Comparison of ENCODE assay signal across 11 cellular contexts in genomic region chr16:24543949-24544348, GRCh38. TPM values are rescaled to one million over a fixed set of nuclear protein-coding genes. Genes with fewer than 3 reads are reported as not detected.
DNase-seq lines count a peak whose midpoint lies in the region; ATAC-seq and TF ChIP-seq lines count a peak whose summit lies in the region.
"Had no signal": no experiment of that assay in that cellular context is flagged by ENCODE, and none has a peak within 500 bp of the region (broad histone marks: within the 10 kb centered on the region; RNA-seq: fewer than 3 reads in every experiment).

No MANE protein-coding gene starts in this region.

- POLR2A ChIA-PET in CD4-positive, alpha-beta memory T cell (lab: Charles Lee; ENCODE audit: partially characterized antibody): no interaction called here

- no peak overlapping the region for H2AK5ac ChIP-seq in neuronal stem cell (ENCODE audit: low read depth, low read length)

- CTCF ChIA-PET in CD4-positive, alpha-beta memory T cell (lab: Charles Lee; ENCODE audit: partially characterized antibody): interaction anchor here (1.8 kb wide), 1 partner anchor 29 kb away, joined by 4 read pairs; no protein-coding TSS in a partner anchor

- no peaks in the 10 kb centered on the region for H3K9me3 ChIP-seq in CD4-positive, alpha-beta memory T cell (ENCODE audit: control insufficient read depth in 1 of 2, low read length in 2 of 2)
- no peaks in the 10 kb centered on the region for H3K9me3 ChIP-seq in Loucy (ENCODE audit: insufficient read depth, low read depth, low read length)
- peaks cover 0 to 2% of the 10 kb centered on the region in 2 donors for H3K9me3 ChIP-seq in neuronal stem cell (replicated peaks in 1 of 2; ENCODE audit: control insufficient read depth in 2 of 2, insufficient read depth in 1 of 2, low read depth in 1 of 2, low read length in 2 of 2)

- peaks cover 19 to 64% of the 10 kb centered on the region in 2 donors for H3K36me3 Mint-ChIP-seq in CD4-positive, alpha-beta memory T cell
- H3K36me3 Mint-ChIP-seq in central memory CD8-positive, alpha-beta T cell (ENCODE audit: insufficient read depth): peaks cover 47% of the 10 kb centered on the region
- H3K36me3 Mint-ChIP-seq in nephron (ENCODE audit: low read depth): peaks cover 52% of the 10 kb centered on the region

- intact Hi-C loops in CD4-positive, alpha-beta memory T cell (cut with micrococcal nuclease): loop anchor here (10.0 kb wide), 1 partner anchor 471 kb away; the partner anchor contains the start of gene ARHGAP17

- H3K36me3 ChIP-seq in CD4-positive, alpha-beta memory T cell (ENCODE audit: insufficient read depth, low read length): peaks cover 18% of the 10 kb centered on the region
- H3K36me3 ChIP-seq in Loucy (ENCODE audit: insufficient read depth, low read length) (peaks cover 38% of the 10 kb centered on the region), neuronal stem cell (replicated peaks in 1 of 2; ENCODE audit: control insufficient read depth in 2 of 2, insufficient read depth in 2 of 2, low read length in 2 of 2) (peaks cover 3 to 70% of the 10 kb centered on the region in 2 donors)

- H3K14ac ChIP-seq in neuronal stem cell (ENCODE audit: low read length): no peak overlapping the region

- no CpG with 5 or more reads among the region's 2 CpGs for WGBS in neuronal stem cell (ENCODE audit: extremely low coverage in 2 of 2, insufficient read length in 2 of 2, insufficient replicate concordance in 1 of 2), 2 donors

- no peak overlapping the region for H4K8ac ChIP-seq in neuronal stem cell (ENCODE audit: low read depth, low read length)

- no peak overlapping the region for H3K27ac ChIP-seq in CD4-positive, alpha-beta memory T cell (ENCODE audit: low read depth, low read length)
- H3K27ac ChIP-seq in neuronal stem cell (replicated peaks; ENCODE audit: low read length): no peak overlapping the region

- H2BK120ac ChIP-seq in neuronal stem cell (ENCODE audit: low read depth, low read length): no peak overlapping the region

- no peak for DNase-seq in CD4-positive, alpha-beta memory T cell
- no peak for DNase-seq in central memory CD8-positive, alpha-beta T cell (ENCODE audit: low spot score in 2 of 2)
- DNase-seq in neuronal stem cell (ENCODE audit: low spot score) (no peak), 8988T (no peak), GM13977 (ENCODE audit: low spot score) (no peak), NCI-H524 (lab: John Stamatoyannopoulos, UW) (no peak)
- DNase-seq: foreskin melanocyte; NCI-H69; stimulated activated CD4-positive, alpha-beta T cell treated with anti-CD3 and anti-CD28 coated beads, Interleukin-4, amount 100 ng/mL, for 1 hour had no signal

- no peaks in the 10 kb centered on the region for H3K9me2 ChIP-seq in Loucy (replicated peaks; ENCODE audit: low read depth, low read length)

- H3K27ac Mint-ChIP-seq in CD4-positive, alpha-beta memory T cell: peak overlapping the region in 3 of 7 donors; percentile 58 to 78 (median 62)
- H3K27ac Mint-ChIP-seq in central memory CD8-positive, alpha-beta T cell (ENCODE audit: low read depth): no peak overlapping the region
- no peak overlapping the region for H3K27ac Mint-ChIP-seq in nephron

- peaks cover 0 to 2% (median 0%) of the 10 kb centered on the region in 8 donors for H3K9me3 Mint-ChIP-seq in CD4-positive, alpha-beta memory T cell
- no peaks in the 10 kb centered on the region for H3K9me3 Mint-ChIP-seq in central memory CD8-positive, alpha-beta T cell
- no peaks in the 10 kb centered on the region for H3K9me3 Mint-ChIP-seq in nephron

- no peak overlapping the region for H4K91ac ChIP-seq in neuronal stem cell (ENCODE audit: low read depth, low read length, poor library complexity)

- H3K4me1 Mint-ChIP-seq in CD4-positive, alpha-beta memory T cell: peaks cover 36 to 81% (median 57%) of the 10 kb centered on the region in 4 donors
- H3K4me1 Mint-ChIP-seq in central memory CD8-positive, alpha-beta T cell: peaks cover 69% of the 10 kb centered on the region
- peaks cover 38% of the 10 kb centered on the region for H3K4me1 Mint-ChIP-seq in nephron

- no peak overlapping the region for H2AFZ ChIP-seq in Loucy (ENCODE audit: low read length)
- no peak overlapping the region for H2AFZ ChIP-seq in neuronal stem cell (ENCODE audit: low read length)

- peaks cover 60% of the 10 kb centered on the region for H3K4me1 ChIP-seq in CD4-positive, alpha-beta memory T cell (ENCODE audit: insufficient read depth, low read length)
- H3K4me1 ChIP-seq in Loucy (ENCODE audit: insufficient read depth, low read length, poor library complexity, severe bottlenecking) (peaks cover 34% of the 10 kb centered on the region), neuronal stem cell (ENCODE audit: control insufficient read depth in 2 of 2, insufficient read depth in 1 of 2, low read depth in 1 of 2, low read length in 2 of 2) (peaks cover 0 to 3% of the 10 kb centered on the region in 2 donors)

- no peak overlapping the region for H2BK15ac ChIP-seq in neuronal stem cell (ENCODE audit: low read length)

- no peaks in the 10 kb centered on the region for H3K27me3 ChIP-seq in CD4-positive, alpha-beta memory T cell (ENCODE audit: insufficient read depth, low read length)
- H3K27me3 ChIP-seq in Loucy (ENCODE audit: insufficient read depth, low read length, poor library complexity, severe bottlenecking) (peaks cover 5% of the 10 kb centered on the region), neuronal stem cell (ENCODE audit: control insufficient read depth in 3 of 3, insufficient read depth in 3 of 3, low read depth in 1 of 3, low read length in 3 of 3) (no peaks in the 10 kb centered on the region)

- H3K79me1 ChIP-seq in neuronal stem cell (ENCODE audit: low read depth, low read length): peaks cover 2% of the 10 kb centered on the region

- peak overlapping the region in 7 of 8 donors; percentile 18 to 98 (median 77) for H3K4me3 Mint-ChIP-seq in CD4-positive, alpha-beta memory T cell
- H3K4me3 Mint-ChIP-seq in central memory CD8-positive, alpha-beta T cell: peak overlapping the region; percentile 100
- H3K4me3 Mint-ChIP-seq in nephron: peak overlapping the region; percentile 34 to 57 (median 52)

- H3K9ac ChIP-seq in Loucy (ENCODE audit: low read depth, low read length, poor library complexity, severe bottlenecking) (peak overlapping the region; percentile 97), neuronal stem cell (ENCODE audit: low read depth, low read length, poor library complexity) (no peak overlapping the region)

- no peak for ATAC-seq in central memory CD8-positive, alpha-beta T cell (replicated peaks; ENCODE audit: extremely low read depth, poor library complexity, severe bottlenecking)

- no peak overlapping the region for H3K18ac ChIP-seq in neuronal stem cell (ENCODE audit: low read length)

- H3K23ac ChIP-seq in neuronal stem cell (ENCODE audit: low read depth, low read length, poor library complexity): no peak overlapping the region

- peaks cover 95% of the 10 kb centered on the region for H3K79me2 ChIP-seq in Loucy (ENCODE audit: insufficient read depth, low read length)

- H3K4ac ChIP-seq in neuronal stem cell (ENCODE audit: low read length): no peak overlapping the region

- no peaks in the 10 kb centered on the region for H3F3A ChIP-seq in Loucy (ENCODE audit: low read depth)

- no peak overlapping the region for H2BK12ac ChIP-seq in neuronal stem cell (ENCODE audit: low read length)

- H3K27me3 Mint-ChIP-seq in CD4-positive, alpha-beta memory T cell: no peaks in the 10 kb centered on the region
- no peaks in the 10 kb centered on the region for H3K27me3 Mint-ChIP-seq in central memory CD8-positive, alpha-beta T cell
- no peaks in the 10 kb centered on the region for H3K27me3 Mint-ChIP-seq in nephron (ENCODE audit: low read depth)

- H2BK5ac ChIP-seq in neuronal stem cell (ENCODE audit: low read length): no peak overlapping the region

- H3K4me2 ChIP-seq in Loucy (ENCODE audit: low read depth, low read length, poor library complexity, severe bottlenecking) (peak overlapping the region; percentile 86), neuronal stem cell (ENCODE audit: insufficient read depth, low read length, poor library complexity, severe bottlenecking) (no peak overlapping the region)

- peaks cover 94% of the 10 kb centered on the region for H4K20me1 ChIP-seq in Loucy (ENCODE audit: insufficient read depth, low read length, poor library complexity, severe bottlenecking)

- TF ChIP-seq CTCF in Loucy (conservative IDR thresholded peaks at IDR 0.05; ENCODE audit: low read length) (no peak), nephron (IDR thresholded peaks at IDR 0.05; ENCODE audit: unreplicated experiment in 3 of 3) (no peak), GM13977 (IDR thresholded peaks at IDR 0.05; ENCODE audit: extremely low read depth, insufficient read depth, missing control alignments) (no peak)

- in situ Hi-C loops in GM13977 (cut with MboI; ENCODE audit: low pct_unique_long_range_greater_than_20kb, low sequenced_read_pairs, unreplicated experiment): no loop called here

- peak overlapping the region in 1 of 2 donors; percentile 29 for H3K4me3 ChIP-seq in CD4-positive, alpha-beta memory T cell (ENCODE audit: low read length in 2 of 2)
- peak overlapping the region; percentile 84 for H3K4me3 ChIP-seq in Loucy (ENCODE audit: low read length, poor library complexity, severe bottlenecking)
- H3K4me3 ChIP-seq in neuronal stem cell (ENCODE audit: low read length in 2 of 2): no peak overlapping the region

RNA-seq across cellular contexts. Expression of gene RBBP6, which starts 4.6 kb away (rescaled TPM):
- total RNA-seq in CD4-positive, alpha-beta memory T cell: 100 to 1,000 TPM in 1 of 2 experiments, 10 to 100 TPM in 1; 92.6 to 102 TPM
- 10 to 100 TPM; 26.4 to 30.0 TPM for polyA plus RNA-seq in CD4-positive, alpha-beta memory T cell
- 66.9 TPM for polyA plus RNA-seq in neuronal stem cell (2013, experiment 1 of 2)
- polyA plus RNA-seq in neuronal stem cell (2013, experiment 2 of 2): 70.8 TPM
